ENCODE assay signal across 14 cellular contexts in the genomic region with DNA sequence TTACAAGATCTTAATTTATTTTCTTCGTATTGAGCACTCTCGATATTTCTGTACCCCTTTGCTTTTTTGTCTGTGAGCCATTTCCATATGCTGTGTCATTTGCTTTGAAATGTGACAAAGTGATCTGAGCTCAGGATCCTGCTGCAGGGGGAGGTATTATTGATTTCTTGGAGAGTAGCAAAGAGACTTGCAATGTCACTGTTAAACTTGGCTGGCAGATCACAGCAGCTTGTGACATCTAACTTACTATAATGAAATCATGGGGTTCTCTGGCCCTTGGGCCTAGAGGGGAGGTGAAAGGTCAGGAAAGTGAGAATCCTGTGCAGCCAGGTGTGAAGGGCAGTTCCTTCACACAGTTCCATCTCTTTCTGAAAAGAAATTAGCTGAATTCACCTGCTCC.
DNase-seq lines count a peak whose midpoint lies in the region; ATAC-seq and TF ChIP-seq lines count a peak whose summit lies in the region.
"Had no signal": no experiment of that assay in that cellular context is flagged by ENCODE, and none has a peak within 500 bp of the region (broad histone marks: within the 10 kb centered on the region; RNA-seq: fewer than 3 reads in every experiment).

No MANE protein-coding gene starts in this region.

- H3K36me3 Mint-ChIP-seq in Calu3 (ENCODE audit: insufficient read depth, unreplicated experiment): peaks cover 8% of the 10 kb centered on the region

- peak overlapping the region; percentile 7 for H3K4me3 Mint-ChIP-seq in Calu3 (ENCODE audit: low read depth, unreplicated experiment)
- H3K4me3 Mint-ChIP-seq: CD4-positive, alpha-beta T cell; H9 had no signal

- no peaks in the 10 kb centered on the region for H3K27me3 Mint-ChIP-seq in Calu3 (ENCODE audit: unreplicated experiment)
- H3K27me3 Mint-ChIP-seq: CD4-positive, alpha-beta T cell had no signal

- no peak for ATAC-seq in HG02981 (IDR thresholded peaks at IDR 0.05; ENCODE audit: unreplicated experiment)

- H3K4me1 Mint-ChIP-seq in Calu3 (ENCODE audit: low read depth, unreplicated experiment): peaks cover 14% of the 10 kb centered on the region
- H3K4me1 Mint-ChIP-seq: H9 had no signal

- CTCF ChIA-PET in Calu3 (lab: Charles Lee): interaction anchor here (1.3 to 1.8 kb wide), 3 partner anchors 14 to 24 kb away, joined by 3 to 7 read pairs (median 6); no protein-coding TSS in a partner anchor

- DNase-seq in Calu3 (no peak), SK-N-DZ (ENCODE audit: low spot score) (peak; percentile 29), left kidney (ENCODE audit: low read depth, low spot score) (peak; percentile 10), retina (peak; percentile 25), DMS153 (lab: John Stamatoyannopoulos, UW) (no peak)
- no peak for DNase-seq in activated CD4-positive, CD25-positive, alpha-beta regulatory T cell (lab: John Stamatoyannopoulos, UW)
- DNase-seq: BE2C; C1 segment of cervical spinal cord; Caco-2; CD4-positive, alpha-beta T cell; DMS53; GDM1; H9 had no signal

- H3K27ac Mint-ChIP-seq in Calu3 (ENCODE audit: unreplicated experiment): peak overlapping the region; percentile 89
- H3K27ac Mint-ChIP-seq: CD4-positive, alpha-beta T cell; H9 had no signal

- H3K9me3 Mint-ChIP-seq in Calu3 (ENCODE audit: low read depth, unreplicated experiment): peaks cover 6% of the 10 kb centered on the region
- H3K9me3 Mint-ChIP-seq: CD4-positive, alpha-beta T cell had no signal

- intact Hi-C loops in Calu3 (cut with micrococcal nuclease; ENCODE audit: unreplicated experiment): no loop called here

- no TSS peak for BruUV-seq in Calu3 (replicated peaks; lab: Mats Ljungman, UMichigan)

- no peak for TF ChIP-seq CTCF in Calu3 (IDR thresholded peaks at IDR 0.05; ENCODE audit: unreplicated experiment)

Comparison
In these comparisons a context has a peak if more than half of its experiments do, and no peak if none do; other contexts are left out.
1. DNase-seq: peak in SK-N-DZ (single experiment), left kidney (single experiment) and retina (single experiment); none in Calu3 (single experiment), DMS153 (single experiment) and activated CD4-positive, CD25-positive, alpha-beta regulatory T cell (0 of 4).